In genomic region chr1:160169553-160170399, GRCh38 we compare ENCODE assay signal across 1 cellular context.
TF ChIP-seq lines count a peak whose summit lies in the region.

No MANE protein-coding gene starts in this region.

TF ChIP-seq in HepG2, 621 proteins besides CTCF, POLR2A, EP300 and RAD21:
- TF ChIP-seq ZMYM3 (CRISPR knock-in tag; IDR thresholded peaks at IDR 0.05) = no peak
- TF ChIP-seq ZKSCAN5 (CRISPR knock-in tag; IDR thresholded peaks at IDR 0.05) = no peak
- no peak for TF ChIP-seq ZBTB37 (CRISPR knock-in tag; IDR thresholded peaks at IDR 0.05)
- no peak for TF ChIP-seq ARID3A (IDR thresholded peaks at IDR 0.05; ENCODE audit: low read depth, low read length)
- no peak for TF ChIP-seq ARNT (IDR thresholded peaks at IDR 0.05)
- TF ChIP-seq ZNF646 (CRISPR knock-in tag; IDR thresholded peaks at IDR 0.05) = no peak
- TF ChIP-seq, protein P1, sequence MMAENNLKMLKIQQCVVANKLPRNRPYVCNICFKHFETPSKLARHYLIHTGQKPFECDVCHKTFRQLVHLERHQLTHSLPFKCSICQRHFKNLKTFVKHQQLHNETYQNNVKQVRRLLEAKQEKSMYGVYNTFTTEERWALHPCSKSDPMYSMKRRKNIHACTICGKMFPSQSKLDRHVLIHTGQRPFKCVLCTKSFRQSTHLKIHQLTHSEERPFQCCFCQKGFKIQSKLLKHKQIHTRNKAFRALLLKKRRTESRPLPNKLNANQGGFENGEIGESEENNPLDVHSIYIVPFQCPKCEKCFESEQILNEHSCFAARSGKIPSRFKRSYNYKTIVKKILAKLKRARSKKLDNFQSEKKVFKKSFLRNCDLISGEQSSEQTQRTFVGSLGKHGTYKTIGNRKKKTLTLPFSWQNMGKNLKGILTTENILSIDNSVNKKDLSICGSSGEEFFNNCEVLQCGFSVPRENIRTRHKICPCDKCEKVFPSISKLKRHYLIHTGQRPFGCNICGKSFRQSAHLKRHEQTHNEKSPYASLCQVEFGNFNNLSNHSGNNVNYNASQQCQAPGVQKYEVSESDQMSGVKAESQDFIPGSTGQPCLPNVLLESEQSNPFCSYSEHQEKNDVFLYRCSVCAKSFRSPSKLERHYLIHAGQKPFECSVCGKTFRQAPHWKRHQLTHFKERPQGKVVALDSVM (CRISPR knock-in tag; IDR thresholded peaks at IDR 0.05) = no peak
- TF ChIP-seq, protein P2, sequence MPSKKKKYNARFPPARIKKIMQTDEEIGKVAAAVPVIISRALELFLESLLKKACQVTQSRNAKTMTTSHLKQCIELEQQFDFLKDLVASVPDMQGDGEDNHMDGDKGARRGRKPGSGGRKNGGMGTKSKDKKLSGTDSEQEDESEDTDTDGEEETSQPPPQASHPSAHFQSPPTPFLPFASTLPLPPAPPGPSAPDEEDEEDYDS (CRISPR knock-in tag; IDR thresholded peaks at IDR 0.05) = no peak
- no peak for TF ChIP-seq SKIL (CRISPR knock-in tag; IDR thresholded peaks at IDR 0.05; ENCODE audit: borderline replicate concordance)
- no peak for TF ChIP-seq ARID2 (CRISPR knock-in tag; IDR thresholded peaks at IDR 0.05; ENCODE audit: borderline replicate concordance)
- TF ChIP-seq ZBTB8A (CRISPR knock-in tag; IDR thresholded peaks at IDR 0.05; ENCODE audit: borderline replicate concordance, low read depth) = no peak
- TF ChIP-seq U2AF1 (optimal IDR thresholded peaks at IDR 0.05; ENCODE audit: low read depth, low read length) = no peak
- TF ChIP-seq ZFP1 (CRISPR knock-in tag; IDR thresholded peaks at IDR 0.05) = no peak
- TF ChIP-seq POLR2G (IDR thresholded peaks at IDR 0.05; ENCODE audit: low read depth, low read length) = no peak
- no peak for TF ChIP-seq HDAC1 (CRISPR knock-in tag; IDR thresholded peaks at IDR 0.05)
- no peak for TF ChIP-seq GFI1 (CRISPR knock-in tag; IDR thresholded peaks at IDR 0.05; ENCODE audit: borderline replicate concordance)
- no peak for TF ChIP-seq XRCC5 (optimal IDR thresholded peaks at IDR 0.05; ENCODE audit: low read length)
